1 cellular context compared by ENCODE assay signal in genomic region chr2:74501335-74502071, GRCh38.
TF ChIP-seq lines count a peak whose summit lies in the region.

No MANE protein-coding gene starts in this region.

TF ChIP-seq in HepG2, 621 proteins besides CTCF, POLR2A, EP300 and RAD21 (continued from another document and continues in another):
- TF ChIP-seq MNT (IDR thresholded peaks at IDR 0.05) = no peak
- TF ChIP-seq SOX5 (CRISPR knock-in tag; IDR thresholded peaks at IDR 0.05; ENCODE audit: borderline replicate concordance) = no peak
- TF ChIP-seq ETV5 (CRISPR knock-in tag; IDR thresholded peaks at IDR 0.05; ENCODE audit: borderline replicate concordance) = no peak
- TF ChIP-seq MTERF4 (CRISPR knock-in tag; IDR thresholded peaks at IDR 0.05) = no peak
- TF ChIP-seq RELA (CRISPR knock-in tag; IDR thresholded peaks at IDR 0.05) = no peak
- peak; percentile 20 for TF ChIP-seq YY1 (IDR thresholded peaks at IDR 0.05; ENCODE audit: insufficient read depth, insufficient replicate concordance, low read depth, low read length)
- TF ChIP-seq FOSL2 (CRISPR knock-in tag; IDR thresholded peaks at IDR 0.05) = no peak
- TF ChIP-seq ZNF710 (CRISPR knock-in tag; IDR thresholded peaks at IDR 0.05; ENCODE audit: borderline replicate concordance) = 0 out of 2 replicates have a peak, but pooled peaks have one; percentile 8
- TF ChIP-seq GZF1 (CRISPR knock-in tag; IDR thresholded peaks at IDR 0.05) = no peak
- TF ChIP-seq ARHGAP35 (CRISPR knock-in tag; IDR thresholded peaks at IDR 0.05; ENCODE audit: borderline replicate concordance) = no peak
- TF ChIP-seq BRD4 (CRISPR knock-in tag; IDR thresholded peaks at IDR 0.05) = no peak
- no peak for TF ChIP-seq NFIC (IDR thresholded peaks at IDR 0.05; ENCODE audit: low read length)
- TF ChIP-seq ZFP91 (CRISPR knock-in tag; IDR thresholded peaks at IDR 0.05; ENCODE audit: borderline replicate concordance) = no peak
- TF ChIP-seq ZZZ3 (CRISPR knock-in tag; IDR thresholded peaks at IDR 0.05; ENCODE audit: borderline replicate concordance) = no peak
- 0 out of 2 replicates have a peak, but pooled peaks have one; percentile 18 for TF ChIP-seq SMYD3 (CRISPR knock-in tag; IDR thresholded peaks at IDR 0.05)
- no peak for TF ChIP-seq GRHL1 (CRISPR knock-in tag; conservative IDR thresholded peaks at IDR 0.05)
- TF ChIP-seq ZSCAN25 (CRISPR knock-in tag; IDR thresholded peaks at IDR 0.05) = 0 out of 2 replicates have a peak, but pooled peaks have one; percentile 64
- no peak for TF ChIP-seq ZNF784 (CRISPR knock-in tag; IDR thresholded peaks at IDR 0.05; ENCODE audit: borderline replicate concordance)
- 0 out of 2 replicates have a peak, but pooled peaks have one; percentile 44 for TF ChIP-seq ZNF414 (CRISPR knock-in tag; IDR thresholded peaks at IDR 0.05)
- TF ChIP-seq SRY (CRISPR knock-in tag; IDR thresholded peaks at IDR 0.05) = no peak
- TF ChIP-seq ZNF776 (CRISPR knock-in tag; IDR thresholded peaks at IDR 0.05) = no peak
- TF ChIP-seq XBP1 (CRISPR knock-in tag; IDR thresholded peaks at IDR 0.05) = no peak
- TF ChIP-seq WIZ (CRISPR knock-in tag; IDR thresholded peaks at IDR 0.05) = no peak
- TF ChIP-seq ZNF598 (CRISPR knock-in tag; IDR thresholded peaks at IDR 0.05; ENCODE audit: borderline replicate concordance) = 0 out of 2 replicates have a peak, but pooled peaks have one; percentile 42
- TF ChIP-seq ZNF496 (CRISPR knock-in tag; IDR thresholded peaks at IDR 0.05; ENCODE audit: insufficient replicate concordance) = no peak
- no peak for TF ChIP-seq NFE2 (CRISPR knock-in tag; IDR thresholded peaks at IDR 0.05)
- TF ChIP-seq HES4 (CRISPR knock-in tag; IDR thresholded peaks at IDR 0.05; ENCODE audit: borderline replicate concordance) = 0 out of 2 replicates have a peak, but pooled peaks have one; percentile 13
- no peak for TF ChIP-seq GMEB1 (CRISPR knock-in tag; IDR thresholded peaks at IDR 0.05; ENCODE audit: borderline replicate concordance)
- TF ChIP-seq ZNF329 (CRISPR knock-in tag; IDR thresholded peaks at IDR 0.05; ENCODE audit: low read depth) = no peak
- no peak for TF ChIP-seq TFE3 (CRISPR knock-in tag; IDR thresholded peaks at IDR 0.05)
- no peak for TF ChIP-seq SNRNP70 (IDR thresholded peaks at IDR 0.05; ENCODE audit: low read depth, low read length)
- TF ChIP-seq MYPOP (CRISPR knock-in tag; IDR thresholded peaks at IDR 0.05) = no peak
- no peak for TF ChIP-seq ZNF605 (CRISPR knock-in tag; IDR thresholded peaks at IDR 0.05)
- no peak for TF ChIP-seq FOXP4 (CRISPR knock-in tag; IDR thresholded peaks at IDR 0.05)
- no peak for TF ChIP-seq FOXP1 (IDR thresholded peaks at IDR 0.05)
- no peak for TF ChIP-seq FOXP1 (CRISPR knock-in tag; IDR thresholded peaks at IDR 0.05)
- TF ChIP-seq HNF1A (IDR thresholded peaks at IDR 0.05; ENCODE audit: low read depth) = no peak
- TF ChIP-seq HNF1A (CRISPR knock-in tag; IDR thresholded peaks at IDR 0.05; ENCODE audit: borderline replicate concordance) = no peak
- TF ChIP-seq GATAD2A (CRISPR knock-in tag; IDR thresholded peaks at IDR 0.05) = no peak
- no peak; the same call in 1 of the 2 replicates for TF ChIP-seq ZNF335 (CRISPR knock-in tag; IDR thresholded peaks at IDR 0.05)
- TF ChIP-seq EED (CRISPR knock-in tag; IDR thresholded peaks at IDR 0.05) = no peak
